ENCODE assay signal across 8 cellular contexts in the genomic region with DNA sequence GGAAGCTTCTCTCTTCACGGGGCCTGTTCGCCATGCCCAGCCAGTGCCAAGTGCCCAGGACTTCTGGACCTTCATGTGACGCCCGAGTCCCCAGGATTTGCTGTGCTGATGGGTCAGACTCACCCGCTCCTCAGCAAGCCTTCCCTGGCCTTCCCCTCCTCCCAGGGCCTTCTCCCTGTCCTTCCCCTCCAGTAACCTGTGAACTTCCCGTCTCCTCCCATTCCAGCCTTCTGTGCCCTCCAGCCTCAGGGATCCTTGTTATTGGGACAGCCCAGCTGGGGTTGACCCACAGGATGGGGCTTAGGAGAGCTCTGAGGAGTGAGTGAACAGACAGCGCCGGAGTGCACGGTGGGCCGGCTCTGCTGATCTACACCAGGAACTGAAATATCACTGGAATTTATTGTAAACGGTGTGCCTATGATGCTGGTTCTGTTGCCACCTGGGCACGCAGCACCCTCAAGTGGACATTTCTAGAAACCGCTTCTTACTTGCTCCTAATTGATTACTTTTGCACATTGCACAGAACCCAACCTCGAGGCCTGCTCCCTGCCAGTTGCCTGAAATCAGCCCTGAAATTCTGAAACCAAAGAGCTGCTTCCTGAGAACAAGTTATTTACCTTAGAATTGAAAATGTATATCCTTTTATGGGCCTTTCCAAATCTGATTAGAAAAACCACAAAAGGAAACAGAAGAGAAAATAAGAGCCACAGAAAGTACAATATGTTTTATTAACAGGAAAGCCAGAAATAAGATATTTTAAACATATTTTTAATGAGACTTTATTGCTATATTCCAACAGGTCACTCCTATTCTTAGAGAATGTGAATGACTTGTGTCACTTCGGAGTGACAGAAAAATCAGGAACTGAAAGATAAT. TPM values are rescaled to one million over a fixed set of nuclear protein-coding genes. Genes with fewer than 3 reads are reported as not detected.
DNase-seq lines count a peak whose midpoint lies in the region; ATAC-seq and TF ChIP-seq lines count a peak whose summit lies in the region.

No MANE protein-coding gene starts in this region.

- ATAC-seq in GM23338 (peak; percentile 6; the same call in 2 of the 3 replicates), left ventricle myocardium superior (no peak), HG03565 (IDR thresholded peaks at IDR 0.05; ENCODE audit: unreplicated experiment) (no peak)

- peaks cover 45% of the 10 kb centered on the region for H3K4me1 Mint-ChIP-seq in GM23338
- H3K4me1 Mint-ChIP-seq in activated naive CD4-positive, alpha-beta T cell treated with anti-CD3 and anti-CD28 coated beads for 36 hours (ENCODE audit: low read depth) = peaks cover 58% of the 10 kb centered on the region

- no peaks in the 10 kb centered on the region for H4K20me1 ChIP-seq in GM23338 (replicated peaks; ENCODE audit: insufficient read depth)

- peak; percentile 67 for DNase-seq in AG10803 (ENCODE audit: low read depth)
- DNase-seq in GM23338 (ENCODE audit: low spot score) = peak; percentile 65
- DNase-seq in NOMO-1 treated with dmso at 0.1 percent for 144 hours (lab: John Stamatoyannopoulos, UW; ENCODE audit: unreplicated experiment) = peak; percentile 60
- DNase-seq in activated naive CD4-positive, alpha-beta T cell treated with anti-CD3 and anti-CD28 coated beads for 36 hours = peak; percentile 69
- peak; percentile 56 for DNase-seq in left ventricle myocardium superior
- peak; percentile 43 for DNase-seq in stimulated activated CD4-positive, alpha-beta T cell treated with anti-CD3 and anti-CD28 coated beads, Interleukin-4, amount 100 ng/mL, for 24 hours
- no peak for DNase-seq in NCI-H187 treated with DMSO at 0.1 percent for 48 hours (lab: John Stamatoyannopoulos, UW)

- no peaks in the 10 kb centered on the region for H3K36me3 Mint-ChIP-seq in GM23338 (ENCODE audit: low read depth)
- H3K36me3 Mint-ChIP-seq in activated naive CD4-positive, alpha-beta T cell treated with anti-CD3 and anti-CD28 coated beads for 36 hours (ENCODE audit: low read depth) = no peaks in the 10 kb centered on the region

- H3K4me3 Mint-ChIP-seq in GM23338 = no peak overlapping the region
- H3K4me3 Mint-ChIP-seq in activated naive CD4-positive, alpha-beta T cell treated with anti-CD3 and anti-CD28 coated beads for 36 hours = no peak overlapping the region

- H3K9me2 ChIP-seq in GM23338 (ENCODE audit: insufficient read depth) = no peaks in the 10 kb centered on the region

- H3K4me3 ChIP-seq in AG10803 (ENCODE audit: low read length) = no peak overlapping the region
- H3K4me3 ChIP-seq in GM23338 = no peak overlapping the region

- H3K36me3 ChIP-seq in GM23338 (ENCODE audit: insufficient read depth) = no peaks in the 10 kb centered on the region

- no peak overlapping the region for H3K27ac Mint-ChIP-seq in GM23338
- peak overlapping the region; percentile 27 for H3K27ac Mint-ChIP-seq in activated naive CD4-positive, alpha-beta T cell treated with anti-CD3 and anti-CD28 coated beads for 36 hours

- no peaks in the 10 kb centered on the region for H3K9me3 Mint-ChIP-seq in GM23338
- no peaks in the 10 kb centered on the region for H3K9me3 Mint-ChIP-seq in activated naive CD4-positive, alpha-beta T cell treated with anti-CD3 and anti-CD28 coated beads for 36 hours

- H3K79me2 ChIP-seq in GM23338 (replicated peaks; ENCODE audit: insufficient read depth) = no peaks in the 10 kb centered on the region

- H3K4me1 ChIP-seq in GM23338 (ENCODE audit: insufficient read depth) = peaks cover 20% of the 10 kb centered on the region

- peak; percentile 66 for TF ChIP-seq CTCF in AG10803 (conservative IDR thresholded peaks at IDR 0.05; ENCODE audit: low read length)
- peak; percentile 66 to 77 for TF ChIP-seq CTCF in GM23338 (conservative IDR thresholded peaks at IDR 0.05; ENCODE audit: low read depth in 2 of 2)

- no peak overlapping the region for H3K4me2 ChIP-seq in GM23338

- H3K27me3 ChIP-seq in GM23338 (ENCODE audit: insufficient read depth) = no peaks in the 10 kb centered on the region

- H3F3A ChIP-seq in GM23338 (replicated peaks; ENCODE audit: low read depth) = peaks cover 4% of the 10 kb centered on the region; the same call in 1 of the 2 replicates

- H3K27ac ChIP-seq in GM23338 (ENCODE audit: low read depth) = no peak overlapping the region

- H3K27me3 Mint-ChIP-seq in GM23338 (ENCODE audit: insufficient read depth, low read depth, poor library complexity) = peaks cover 12% of the 10 kb centered on the region
- no peaks in the 10 kb centered on the region for H3K27me3 Mint-ChIP-seq in activated naive CD4-positive, alpha-beta T cell treated with anti-CD3 and anti-CD28 coated beads for 36 hours (ENCODE audit: low read depth)

- intact Hi-C loops in activated naive CD4-positive, alpha-beta T cell treated with anti-CD3 and anti-CD28 coated beads for 36 hours (cut with micrococcal nuclease) = loop anchor here (5.0 kb wide), 1 partner anchor 96 kb away; no protein-coding TSS in a partner anchor
- intact Hi-C loops in left ventricle myocardium superior (cut with micrococcal nuclease) = no loop called here

- peak overlapping the region; percentile 99; the same call in 1 of the 2 replicates for H2AFZ ChIP-seq in GM23338

- CTCF ChIA-PET in activated naive CD4-positive, alpha-beta T cell treated with anti-CD3 and anti-CD28 coated beads for 36 hours (lab: Charles Lee) = interaction anchor here (0.6 to 3.1 kb wide), 6 partner anchors 7 to 54 kb away, joined by 3 to 23 read pairs (median 4); no protein-coding TSS in a partner anchor

TF ChIP-seq in GM23338, 12 proteins besides CTCF, POLR2A, EP300 and RAD21:
- TF ChIP-seq EZH2phosphoT487 (IDR thresholded peaks at IDR 0.05; ENCODE audit: unreplicated experiment) = no peak
- TF ChIP-seq, protein P1, sequence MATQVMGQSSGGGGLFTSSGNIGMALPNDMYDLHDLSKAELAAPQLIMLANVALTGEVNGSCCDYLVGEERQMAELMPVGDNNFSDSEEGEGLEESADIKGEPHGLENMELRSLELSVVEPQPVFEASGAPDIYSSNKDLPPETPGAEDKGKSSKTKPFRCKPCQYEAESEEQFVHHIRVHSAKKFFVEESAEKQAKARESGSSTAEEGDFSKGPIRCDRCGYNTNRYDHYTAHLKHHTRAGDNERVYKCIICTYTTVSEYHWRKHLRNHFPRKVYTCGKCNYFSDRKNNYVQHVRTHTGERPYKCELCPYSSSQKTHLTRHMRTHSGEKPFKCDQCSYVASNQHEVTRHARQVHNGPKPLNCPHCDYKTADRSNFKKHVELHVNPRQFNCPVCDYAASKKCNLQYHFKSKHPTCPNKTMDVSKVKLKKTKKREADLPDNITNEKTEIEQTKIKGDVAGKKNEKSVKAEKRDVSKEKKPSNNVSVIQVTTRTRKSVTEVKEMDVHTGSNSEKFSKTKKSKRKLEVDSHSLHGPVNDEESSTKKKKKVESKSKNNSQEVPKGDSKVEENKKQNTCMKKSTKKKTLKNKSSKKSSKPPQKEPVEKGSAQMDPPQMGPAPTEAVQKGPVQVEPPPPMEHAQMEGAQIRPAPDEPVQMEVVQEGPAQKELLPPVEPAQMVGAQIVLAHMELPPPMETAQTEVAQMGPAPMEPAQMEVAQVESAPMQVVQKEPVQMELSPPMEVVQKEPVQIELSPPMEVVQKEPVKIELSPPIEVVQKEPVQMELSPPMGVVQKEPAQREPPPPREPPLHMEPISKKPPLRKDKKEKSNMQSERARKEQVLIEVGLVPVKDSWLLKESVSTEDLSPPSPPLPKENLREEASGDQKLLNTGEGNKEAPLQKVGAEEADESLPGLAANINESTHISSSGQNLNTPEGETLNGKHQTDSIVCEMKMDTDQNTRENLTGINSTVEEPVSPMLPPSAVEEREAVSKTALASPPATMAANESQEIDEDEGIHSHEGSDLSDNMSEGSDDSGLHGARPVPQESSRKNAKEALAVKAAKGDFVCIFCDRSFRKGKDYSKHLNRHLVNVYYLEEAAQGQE (IDR thresholded peaks at IDR 0.05; ENCODE audit: unreplicated experiment) = no peak
- TF ChIP-seq POLR2AphosphoS5 (IDR thresholded peaks at IDR 0.05; ENCODE audit: low read depth) = no peak
- no peak for TF ChIP-seq ZNF331 (CRISPR knock-in tag; IDR thresholded peaks at IDR 0.05; ENCODE audit: low read depth)
- TF ChIP-seq STAT1 (IDR thresholded peaks at IDR 0.05; ENCODE audit: unreplicated experiment) = no peak
- TF ChIP-seq, protein P2, sequence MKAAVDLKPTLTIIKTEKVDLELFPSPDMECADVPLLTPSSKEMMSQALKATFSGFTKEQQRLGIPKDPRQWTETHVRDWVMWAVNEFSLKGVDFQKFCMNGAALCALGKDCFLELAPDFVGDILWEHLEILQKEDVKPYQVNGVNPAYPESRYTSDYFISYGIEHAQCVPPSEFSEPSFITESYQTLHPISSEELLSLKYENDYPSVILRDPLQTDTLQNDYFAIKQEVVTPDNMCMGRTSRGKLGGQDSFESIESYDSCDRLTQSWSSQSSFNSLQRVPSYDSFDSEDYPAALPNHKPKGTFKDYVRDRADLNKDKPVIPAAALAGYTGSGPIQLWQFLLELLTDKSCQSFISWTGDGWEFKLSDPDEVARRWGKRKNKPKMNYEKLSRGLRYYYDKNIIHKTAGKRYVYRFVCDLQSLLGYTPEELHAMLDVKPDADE (IDR thresholded peaks at IDR 0.05) = no peak
- no peak for TF ChIP-seq EZH2 (IDR thresholded peaks at IDR 0.05; ENCODE audit: low read depth, unreplicated experiment)
- TF ChIP-seq CREB1 (CRISPR knock-in tag; IDR thresholded peaks at IDR 0.05; ENCODE audit: low read depth) = no peak
- no peak for TF ChIP-seq NANOG (IDR thresholded peaks at IDR 0.05; ENCODE audit: borderline replicate concordance)
- TF ChIP-seq ZNF114 (CRISPR knock-in tag; IDR thresholded peaks at IDR 0.05) = no peak
- no peak for TF ChIP-seq JUNB (IDR thresholded peaks at IDR 0.05; ENCODE audit: unreplicated experiment)

RNA-seq across cellular contexts. Expression of a gene that starts 1.6 kb away (rescaled TPM):
- not detected in 2 replicates for total RNA-seq in GM23338 (2014; rRNA removed; shearing (Covaris generic))
- 0.17 TPM in 1 of 2 replicates, not detected in the other for polyA plus RNA-seq in GM23338 (2016; fragmentation: Nextera tagmentation; extraction: Ambion mirVana)
- not detected for total RNA-seq in activated naive CD4-positive, alpha-beta T cell treated with anti-CD3 and anti-CD28 coated beads for 36 hours
- total RNA-seq in left ventricle myocardium superior = 9.8 TPM

RNA-seq across cellular contexts. Expression of a gene that starts 4.8 kb away (rescaled TPM):
- not detected in 2 replicates for total RNA-seq in GM23338 (2014; rRNA removed; shearing (Covaris generic))
- polyA plus RNA-seq in GM23338 (2016; fragmentation: Nextera tagmentation; extraction: Ambion mirVana) = not detected in 2 replicates
- not detected for total RNA-seq in activated naive CD4-positive, alpha-beta T cell treated with anti-CD3 and anti-CD28 coated beads for 36 hours
- total RNA-seq in left ventricle myocardium superior = 9.0 TPM

RNA-seq across cellular contexts. Expression of a gene that starts 40.6 kb away (rescaled TPM):
- total RNA-seq in GM23338 (2014; rRNA removed; shearing (Covaris generic)) = not detected in 2 replicates
- 0.15 TPM in 1 of 2 replicates, not detected in the other for polyA plus RNA-seq in GM23338 (2016; fragmentation: Nextera tagmentation; extraction: Ambion mirVana)
- total RNA-seq in activated naive CD4-positive, alpha-beta T cell treated with anti-CD3 and anti-CD28 coated beads for 36 hours = not detected
- total RNA-seq in left ventricle myocardium superior = not detected

RNA-seq across cellular contexts. Expression of a gene that starts 47.1 kb away (rescaled TPM):
- not detected in 2 replicates for total RNA-seq in GM23338 (2014; rRNA removed; shearing (Covaris generic))
- not detected in 2 replicates for polyA plus RNA-seq in GM23338 (2016; fragmentation: Nextera tagmentation; extraction: Ambion mirVana)
- total RNA-seq in activated naive CD4-positive, alpha-beta T cell treated with anti-CD3 and anti-CD28 coated beads for 36 hours = not detected
- total RNA-seq in left ventricle myocardium superior = not detected

Comparison
In these comparisons a context has a peak if more than half of its experiments do, and no peak if none do; other contexts are left out.
1. RNA of a gene that starts 1.6 kb away (total RNA-seq): 9.8 TPM in left ventricle myocardium superior (single experiment); not detected in GM23338 and not detected in activated naive CD4-positive, alpha-beta T cell treated with anti-CD3 and anti-CD28 coated beads for 36 hours; every median in the first group is over 10 times any median in the second.